Comparison of ENCODE assay signal across 14 cellular contexts in the genomic region with DNA sequence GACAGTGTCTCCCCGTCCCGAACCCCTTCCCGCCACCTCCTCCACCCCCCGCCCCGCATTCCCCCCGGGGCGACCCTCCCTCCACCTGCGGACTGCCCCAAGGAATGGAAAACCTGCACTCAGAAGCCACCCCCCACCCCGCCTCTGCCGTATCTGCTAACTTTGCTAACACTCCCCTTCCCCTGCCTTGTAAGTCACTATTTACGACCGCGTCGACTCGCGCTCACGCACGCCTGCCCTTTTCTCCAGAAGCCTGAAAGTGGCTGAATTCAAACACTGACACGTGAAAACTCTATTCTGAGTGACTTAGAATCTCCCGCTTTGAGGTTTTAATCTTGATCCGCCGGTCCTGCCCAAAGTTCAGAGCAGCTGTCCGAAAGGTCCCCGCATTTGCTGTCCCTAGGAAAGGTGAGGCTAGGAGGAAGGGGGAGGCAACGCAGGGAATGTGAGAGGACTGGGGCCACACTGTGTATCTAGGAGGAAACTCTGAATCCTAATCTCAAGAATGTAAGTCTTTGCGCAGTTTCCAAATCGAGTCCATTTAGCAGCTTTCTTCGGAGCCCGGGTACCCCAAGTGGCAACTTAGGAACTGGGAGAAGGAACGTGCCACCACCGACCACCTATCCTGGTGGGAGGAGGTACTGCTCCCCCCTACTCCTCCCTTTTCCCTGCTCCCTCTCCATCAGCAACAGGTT. TPM values are rescaled to one million over a fixed set of nuclear protein-coding genes. Genes with fewer than 3 reads are reported as not detected.
A peak's percentile ranks its signal among the peaks of the same experiment; 100 is the strongest.
DNase-seq lines count a peak whose midpoint lies in the region; ATAC-seq, FAIRE-seq and TF ChIP-seq lines count a peak whose summit lies in the region.
"Had no signal": no experiment of that assay in that cellular context is flagged by ENCODE, and none has a peak within 500 bp of the region (broad histone marks: within the 10 kb centered on the region; RNA-seq: fewer than 3 reads in every experiment).

No MANE protein-coding gene starts in this region.

- no peak overlapping the region for H3K4me2 ChIP-seq in K562 (ENCODE audit: insufficient read depth, low read length)

- in situ Hi-C loops in K562 (cut with MboI): no loop called here

- peak; percentile 14; the same call in 2 of the 3 replicates for ATAC-seq in K562
- no peak for ATAC-seq in mucosa of descending colon
- no peak for ATAC-seq in GM18520 (IDR thresholded peaks at IDR 0.05; ENCODE audit: unreplicated experiment)
- ATAC-seq: activated CD8-positive, alpha-beta memory T cell treated with anti-CD3 and anti-CD28 coated beads, Interleukin-2, amount 10 ng/mL, durations not matched to agents 7 days and 5 days; left ventricle myocardium superior had no signal

- no peak overlapping the region for H3K4me3 ChIP-seq in K562
- peak overlapping the region; percentile 21 for H3K4me3 ChIP-seq in suprapubic skin
- no peak overlapping the region for H3K4me3 ChIP-seq in mucosa of descending colon

- TF ChIP-seq POLR2A in K562 (conservative IDR thresholded peaks at IDR 0.05): no peak
- TF ChIP-seq POLR2A in suprapubic skin (IDR thresholded peaks at IDR 0.05): no peak

- 10% methylated on average over 20 of the region's 31 CpGs for WGBS in K562 (ENCODE audit: insufficient coverage, low coverage, missing lambda C conversion rate)
- WGBS in suprapubic skin: 15% methylated on average over 26 of the region's 31 CpGs

- no peaks in the 10 kb centered on the region for H3K9me1 ChIP-seq in K562 (ENCODE audit: control insufficient read depth, insufficient read depth, low read length)

- H4K20me1 ChIP-seq in K562 (replicated peaks; ENCODE audit: control insufficient read depth, insufficient read depth, low read length): no peaks in the 10 kb centered on the region

- H2AFZ ChIP-seq in K562 (ENCODE audit: low read depth, low read length): no peak overlapping the region; the same call in 1 of the 2 replicates

- POLR2A ChIA-PET in K562 (lab: Yijun Ruan, JAX): no interaction called here

- CTCF ChIA-PET in K562 (lab: Yijun Ruan, JAX; ENCODE audit: low intra/inter-chr PET ratio): no interaction called here

- no peak for FAIRE-seq in K562 (lab: Jason Lieb, UNC)
- FAIRE-seq: G401.6 had no signal

- no peak for TF ChIP-seq RAD21 in K562 (CRISPR knock-in tag; conservative IDR thresholded peaks at IDR 0.05 in 1 of 2, IDR thresholded peaks at IDR 0.05 in 1 of 2)

- TF ChIP-seq CTCF in K562 (IDR thresholded peaks at IDR 0.05 in 2 of 3, conservative IDR thresholded peaks at IDR 0.05 in 1 of 3; ENCODE audit: insufficient read depth in 2 of 3, low read depth in 1 of 3, low read length in 3 of 3) (no peak), suprapubic skin (IDR thresholded peaks at IDR 0.05) (no peak), mucosa of descending colon (IDR thresholded peaks at IDR 0.05) (no peak)

- H3K9ac ChIP-seq in K562 (ENCODE audit: insufficient read depth in 1 of 2, low read depth in 2 of 2, low read length in 2 of 2): no peak overlapping the region

- H3K27ac ChIP-seq in K562 (ENCODE audit: extremely low read depth, low read depth, low read length) (no peak overlapping the region), layer of hippocampus (ENCODE audit: low read depth, low read length) (peak overlapping the region; percentile 42), suprapubic skin (no peak overlapping the region)
- H3K27ac ChIP-seq: ascending aorta, esophagus squamous epithelium, thoracic aorta had no signal

- no peaks in the 10 kb centered on the region for H3K9me3 ChIP-seq in K562 (replicated peaks; ENCODE audit: control insufficient read depth, insufficient read depth, low read depth, low read length)
- H3K9me3 ChIP-seq in suprapubic skin: no peaks in the 10 kb centered on the region
- no peaks in the 10 kb centered on the region for H3K9me3 ChIP-seq in mucosa of descending colon
- H3K9me3 ChIP-seq: ascending aorta, esophagus squamous epithelium, thoracic aorta had no signal

- peaks cover 27 to 34% of the 10 kb centered on the region in 2 experiments for H3K27me3 ChIP-seq in K562 (ENCODE audit: control insufficient read depth in 2 of 2, insufficient read depth in 2 of 2, low read length in 2 of 2)
- peaks cover 8% of the 10 kb centered on the region for H3K27me3 ChIP-seq in layer of hippocampus (ENCODE audit: control insufficient read depth, insufficient read depth, low read length)
- peaks cover 87% of the 10 kb centered on the region for H3K27me3 ChIP-seq in suprapubic skin

- intact Hi-C loops in K562 (cut with micrococcal nuclease) (no loop called here), mucosa of descending colon (cut with DNase I, micrococcal nuclease) (no loop called here)

- H3K4me1 ChIP-seq in K562 (replicated peaks in 1 of 2; ENCODE audit: control insufficient read depth in 2 of 2, insufficient read depth in 2 of 2, low read length in 2 of 2) (peaks cover 0 to 12% of the 10 kb centered on the region in 2 experiments; a peak in 2 of 5 replicates), suprapubic skin (peaks cover 29% of the 10 kb centered on the region), mucosa of descending colon (ENCODE audit: low read depth) (no peaks in the 10 kb centered on the region)

- BruUV-seq in K562 (replicated peaks; lab: Mats Ljungman, UMichigan): no TSS peak

- no peak for TF ChIP-seq EP300 in K562 (IDR thresholded peaks at IDR 0.05; ENCODE audit: low read length)
- TF ChIP-seq EP300 in suprapubic skin (IDR thresholded peaks at IDR 0.05): no peak

- DNase-seq in activated effector memory CD4-positive, alpha-beta T cell treated with anti-CD3 and anti-CD28 coated beads, Interleukin-2, amount 50 U/mL, for 16 hours: peak; percentile 57
- no peak for DNase-seq in activated effector memory CD4-positive, alpha-beta T cell treated with Interleukin-2 at 50 U/mL for 16 hours
- DNase-seq in K562 (ENCODE audit: extremely low read depth in 1 of 4, low spot score in 3 of 4) (no peak), suprapubic skin (ENCODE audit: low spot score in 2 of 2) (no peak), mucosa of descending colon (no peak), islet precursor cell (no peak)
- DNase-seq: activated CD8-positive, alpha-beta memory T cell treated with anti-CD3 and anti-CD28 coated beads, Interleukin-2, amount 10 ng/mL, durations not matched to agents 7 days and 5 days; esophagus squamous epithelium; left ventricle myocardium superior had no signal

- H3K36me3 ChIP-seq in K562 (ENCODE audit: control insufficient read depth, insufficient read depth, low read length) (no peaks in the 10 kb centered on the region), suprapubic skin (no peaks in the 10 kb centered on the region), mucosa of descending colon (ENCODE audit: low read depth) (no peaks in the 10 kb centered on the region)
- H3K36me3 ChIP-seq: ascending aorta, esophagus squamous epithelium, thoracic aorta had no signal

- H3K79me2 ChIP-seq in K562 (ENCODE audit: control insufficient read depth, insufficient read depth, low read length): no peaks in the 10 kb centered on the region

TF ChIP-seq in K562, 482 proteins besides CTCF, POLR2A, EP300 and RAD21 (continues in another document):
- TF ChIP-seq ZNF184 (CRISPR knock-in tag; IDR thresholded peaks at IDR 0.05) (no peak), ZBTB11 (CRISPR knock-in tag; IDR thresholded peaks at IDR 0.05) (no peak), ATF1 (CRISPR knock-in tag; IDR thresholded peaks at IDR 0.05) (no peak), ATF1 (tag; IDR thresholded peaks at IDR 0.05) (no peak), ZNF668 (CRISPR knock-in tag; IDR thresholded peaks at IDR 0.05) (no peak), PHTF2 (CRISPR knock-in tag; IDR thresholded peaks at IDR 0.05) (no peak)

RNA-seq across cellular contexts. Expression of gene POU3F2, which starts 9.3 kb away (rescaled TPM):
- 0.74 and 0.99 TPM in 2 replicates for total RNA-seq in K562 (2011; cell fraction: chromatin; rRNA removed; ENCODE audit: low replicate concordance)
- 0.53 and 0.67 TPM in 2 replicates for total RNA-seq in K562 (2011; cell fraction: nucleolus; rRNA removed)
- 1.2 and 1.6 TPM in 2 replicates for total RNA-seq in K562 (2011; cell fraction: nucleoplasm; rRNA removed)
- 0.36 and 0.37 TPM in 2 replicates for total RNA-seq in K562 (2014; rRNA removed)
- 0.19 and 0.36 TPM in 2 replicates for total RNA-seq in K562 (2014; rRNA removed; fragmentation: Illumina TruSeq; extraction: Trizol)
- 0.40 and 0.45 TPM in 2 replicates for total RNA-seq in K562 (2015; rRNA removed; fragmentation: Illumina TruSeq; extraction: Trizol)
- total RNA-seq in K562 (2021): 0.29 and 0.44 TPM in 2 replicates
- polyA plus RNA-seq in K562 (2011; rRNA removed): 0.46 and 0.70 TPM in 2 replicates
- polyA plus RNA-seq in K562 (2011; cell fraction: cytosol; rRNA removed): 0.31 and 0.34 TPM in 2 replicates
- 0.27 and 0.62 TPM in 2 replicates for polyA plus RNA-seq in K562 (2011; cell fraction: nucleus; rRNA removed)
- 0.11 and 0.25 TPM in 2 replicates for polyA plus RNA-seq in K562 (2012)
- 0.15 and 0.30 TPM in 2 replicates for polyA plus RNA-seq in K562 (2014; fragmentation: Illumina TruSeq; extraction: Trizol)
- polyA plus RNA-seq in K562 (2014; fragmentation: Nextera tagmentation; extraction: Ambion mirVana): under 1 TPM; 0.08 to 0.10 TPM
- 0.16 and 0.23 TPM in 2 replicates for polyA plus RNA-seq in K562 (2014; rRNA removed)
- polyA minus RNA-seq in K562 (2011; rRNA and poly(A)+ RNA removed): 0.32 and 0.84 TPM in 2 replicates
- polyA minus RNA-seq in K562 (2011; cell fraction: cytosol; rRNA and poly(A)+ RNA removed): 0.48 and 1.1 TPM in 2 replicates
- polyA minus RNA-seq in K562 (2011; cell fraction: nucleus; rRNA and poly(A)+ RNA removed): 0.54 and 1.3 TPM in 2 replicates
- total RNA-seq in suprapubic skin: not detected
- not detected for total RNA-seq in mucosa of descending colon
- total RNA-seq: activated CD8-positive, alpha-beta memory T cell treated with anti-CD3 and anti-CD28 coated beads, Interleukin-2, amount 10 ng/mL, durations not matched to agents 7 days and 5 days; ascending aorta; esophagus squamous epithelium; left ventricle myocardium superior; thoracic aorta had no signal
